10 cellular contexts compared by ENCODE assay signal in genomic region chr1:6638226-6638625, GRCh38. TPM values are rescaled to one million over a fixed set of nuclear protein-coding genes. Genes with fewer than 3 reads are reported as not detected.
DNase-seq lines count a peak whose midpoint lies in the region; ATAC-seq and TF ChIP-seq lines count a peak whose summit lies in the region.
"Had no signal": no experiment of that assay in that cellular context is flagged by ENCODE, and none has a peak within 500 bp of the region (broad histone marks: within the 10 kb centered on the region; RNA-seq: fewer than 3 reads in every experiment).

No MANE protein-coding gene starts in this region.

- in situ Hi-C loops in astrocyte of the cerebellum (cut with HindIII; ENCODE audit: low sequenced_read_pairs), result no loop called here

- H3K27me3 ChIP-seq in heart left ventricle, result no peaks in the 10 kb centered on the region

- H3K9me3 ChIP-seq in heart left ventricle, result no peaks in the 10 kb centered on the region

- WGBS in heart left ventricle, 4 donors, result 66 to 78% (median 71%) methylated on average over 5 to 18 of the region's 18 CpGs

- peak overlapping the region in 8 of 12 donors; percentile 20 to 73 (median 48) for H3K27ac ChIP-seq in heart left ventricle

- no peak overlapping the region for H3K4me3 ChIP-seq in astrocyte of the cerebellum (ENCODE audit: low read depth, low read length)
- H3K4me3 ChIP-seq in heart left ventricle, result peak overlapping the region in 2 of 12 donors; percentile 10 to 14

- DNase-seq in astrocyte of the cerebellum (ENCODE audit: low read depth) (peak; percentile 57), heart left ventricle (peak; percentile 75 to 89 (median 81)), occipital lobe (lab: John Stamatoyannopoulos, UW) (peak; percentile 60), ureter (ENCODE audit: low spot score) (peak; percentile 58), NOMO-1 treated with dmso at 0.1 percent for 144 hours (lab: John Stamatoyannopoulos, UW; ENCODE audit: unreplicated experiment) (no peak)
- DNase-seq: stimulated activated CD4-positive, alpha-beta T cell treated with anti-CD3 and anti-CD28 coated beads, Interleukin-15, amount 100 ng/mL, for 24 hours; stimulated activated naive B cell treated with anti-CD40 and anti-IgM and Interleukin-4, amounts not matched to agents 10 μg/mL and 1 μg/mL and 100 μg/mL, for 72 hours had no signal

- TF ChIP-seq CTCF in astrocyte of the cerebellum (IDR thresholded peaks at IDR 0.05; ENCODE audit: low read depth, low read length, missing control alignments) (no peak), heart left ventricle (IDR thresholded peaks at IDR 0.05) (no peak)

- ATAC-seq in heart left ventricle (peak; percentile 24 to 70 (median 49)), esophagus mucosa (no peak), GM18505 (IDR thresholded peaks at IDR 0.05; ENCODE audit: unreplicated experiment) (no peak)
- ATAC-seq: Panc1; stimulated activated naive B cell treated with anti-CD40 and anti-IgM and Interleukin-4, amounts not matched to agents 10 μg/mL and 1 μg/mL and 100 μg/mL, for 72 hours had no signal

- intact Hi-C loops in heart left ventricle (cut with DNase I), result loop anchor here in 2 of 10 donors (5.0 to 10.0 kb wide), 3 partner anchors 71 to 153 kb away; partner anchors contain the start of gene TAS1R1 (in 1 of the 2)

- TF ChIP-seq POLR2A in heart left ventricle (IDR thresholded peaks at IDR 0.05) (no peak), GM18505 (IDR thresholded peaks at IDR 0.05; ENCODE audit: borderline replicate concordance, extremely low read depth, insufficient read depth, insufficient read length) (no peak)

- H3K36me3 ChIP-seq in heart left ventricle, result peaks cover 2 to 100% (median 94%) of the 10 kb centered on the region in 9 donors

- H3K4me1 ChIP-seq in heart left ventricle, result peaks cover 0 to 15% (median 0%) of the 10 kb centered on the region in 12 donors

RNA-seq across cellular contexts. Expression of gene THAP3, which starts 13.6 kb away (rescaled TPM):
- total RNA-seq in heart left ventricle (10 to 100 TPM in 7 of 9 donors, 1 to 10 TPM in 2; 7.5 to 20.7 (median 12.1) TPM), occipital lobe (23.7 TPM), ureter (11.7 TPM), esophagus mucosa (6.4 TPM)
- 10 to 100 TPM; 21.7 to 22.1 TPM for polyA plus RNA-seq in heart left ventricle

RNA-seq across cellular contexts. Expression of gene PHF13, which starts 24.7 kb away (rescaled TPM):
- total RNA-seq in heart left ventricle (10 to 100 TPM in 2 of 9 donors, 1 to 10 TPM in 7; 3.5 to 11.2 (median 7.9) TPM), occipital lobe (17.0 TPM), ureter (10.9 TPM), esophagus mucosa (7.5 TPM)
- 1 to 10 TPM; 2.9 to 7.3 TPM for polyA plus RNA-seq in heart left ventricle

RNA-seq across cellular contexts. Expression of gene KLHL21, which starts 35.6 kb away (rescaled TPM):
- total RNA-seq in heart left ventricle (100 to 1,000 TPM in 1 of 9 donors, 10 to 100 TPM in 8; 38.7 to 179 (median 65.4) TPM), occipital lobe (8.7 TPM), ureter (25.8 TPM), esophagus mucosa (26.6 TPM)
- polyA plus RNA-seq in heart left ventricle, result 10 to 100 TPM; 28.6 to 47.8 TPM

RNA-seq across cellular contexts. Expression of gene ZBTB48, which starts 58.4 kb away (rescaled TPM):
- 10 to 100 TPM in 7 of 9 donors, 1 to 10 TPM in 2; 6.4 to 23.1 (median 11.8) TPM for total RNA-seq in heart left ventricle
- polyA plus RNA-seq in heart left ventricle, result 10 to 100 TPM; 12.4 to 17.0 TPM
- 15.1 TPM for total RNA-seq in occipital lobe
- total RNA-seq in ureter, result 50.4 TPM
- 14.5 TPM for total RNA-seq in esophagus mucosa

Comparison
In these comparisons a context has a peak if more than half of its experiments do, and no peak if none do; other contexts are left out.
1. ATAC-seq: peak in heart left ventricle (4 of 4); none in esophagus mucosa (single experiment) and GM18505 (single experiment).